2 cellular contexts compared by ENCODE assay signal in genomic region chr1:95003433-95003738, GRCh38.
TF ChIP-seq lines count a peak whose summit lies in the region.

No MANE protein-coding gene starts in this region.

TF ChIP-seq in HEK293, 187 proteins besides CTCF, POLR2A, EP300 and RAD21 (continued from another document):
- no peak for TF ChIP-seq ZNF510 (tag by site-specific recombination; IDR thresholded peaks at IDR 0.05; ENCODE audit: insufficient replicate concordance)

TF ChIP-seq in K562, 482 proteins besides CTCF, POLR2A, EP300 and RAD21 (continued from another document):
- TF ChIP-seq ATF3 (IDR thresholded peaks at IDR 0.05) = peak; percentile 80
- no peak for TF ChIP-seq ATF3 (CRISPR knock-in tag; conservative IDR thresholded peaks at IDR 0.05)
- TF ChIP-seq DPF2 (IDR thresholded peaks at IDR 0.05) = peak; percentile 41; the same call in 1 of the 2 replicates
- no peak for TF ChIP-seq NR2C2 (CRISPR knock-in tag; IDR thresholded peaks at IDR 0.05)
- peak; percentile 56; the same call in 1 of the 2 replicates for TF ChIP-seq NR2C2 (tag; IDR thresholded peaks at IDR 0.05)
- 0 out of 2 replicates have a peak, but pooled peaks have one; percentile 43 for TF ChIP-seq ZNF121 (CRISPR knock-in tag; conservative IDR thresholded peaks at IDR 0.05)
- no peak for TF ChIP-seq USF1 (CRISPR knock-in tag; IDR thresholded peaks at IDR 0.05)
- TF ChIP-seq ZC3H11A (IDR thresholded peaks at IDR 0.05; ENCODE audit: low read depth, low read length) = no peak
- peak; percentile 22; the same call in 1 of the 2 replicates for TF ChIP-seq C11orf30 (IDR thresholded peaks at IDR 0.05; ENCODE audit: low read depth)
- peak; percentile 49 for TF ChIP-seq FOSL1 (tag; conservative IDR thresholded peaks at IDR 0.05)
- TF ChIP-seq NR2C1 (IDR thresholded peaks at IDR 0.05) = peak; percentile 64; the same call in 1 of the 2 replicates
- no peak; the same call in 1 of the 2 replicates for TF ChIP-seq NR2C1 (tag; IDR thresholded peaks at IDR 0.05)
- no peak for TF ChIP-seq HMG20A (CRISPR knock-in tag; conservative IDR thresholded peaks at IDR 0.05)
- TF ChIP-seq SMARCA4 (IDR thresholded peaks at IDR 0.05) = 0 out of 2 replicates have a peak, but pooled peaks have one; percentile 40
- TF ChIP-seq RBM25 (IDR thresholded peaks at IDR 0.05; ENCODE audit: low read depth, low read length, severe bottlenecking) = no peak
- peak; percentile 51 for TF ChIP-seq NFE2 (IDR thresholded peaks at IDR 0.05; ENCODE audit: low read depth)
- 0 out of 2 replicates have a peak, but pooled peaks have one; percentile 38 for TF ChIP-seq JUN (IDR thresholded peaks at IDR 0.05; ENCODE audit: borderline replicate concordance, low read depth, low read length)
- TF ChIP-seq JUN (CRISPR knock-in tag; IDR thresholded peaks at IDR 0.05; ENCODE audit: borderline replicate concordance) = no peak
